ENCODE assay signal across 21 cellular contexts in genomic region chr16:50445603-50446250, GRCh38.
"Had no signal": no experiment of that assay in that cellular context is flagged by ENCODE, and none has a peak within 500 bp of the region (broad histone marks: within the 10 kb centered on the region; RNA-seq: fewer than 3 reads in every experiment).

No MANE protein-coding gene starts in this region.

- H3K27ac ChIP-seq: dorsolateral prefrontal cortex, heart left ventricle, neural progenitor cell, pancreas, prostate gland, suprapubic skin, thyroid gland had no signal

- H3K4me3 Mint-ChIP-seq: naive thymus-derived CD8-positive, alpha-beta T cell; type B pancreatic cell had no signal

- ATAC-seq: heart left ventricle; left colon; naive thymus-derived CD8-positive, alpha-beta T cell; pancreas had no signal

- FAIRE-seq: pancreas, small intestine, urothelium cell line had no signal

- H3K9me3 ChIP-seq: pancreas, prostate gland, suprapubic skin, thyroid gland had no signal

- H3K36me3 ChIP-seq: heart left ventricle, neural progenitor cell, pancreas, prostate gland, suprapubic skin, thyroid gland had no signal

- H3K9me3 Mint-ChIP-seq: type B pancreatic cell had no signal

- H3K4me3 ChIP-seq: dorsolateral prefrontal cortex, heart left ventricle, neural progenitor cell, pancreas, prostate gland, suprapubic skin, thyroid gland had no signal

- H3K4me1 ChIP-seq: heart left ventricle, pancreas, prostate gland, suprapubic skin, thyroid gland had no signal

- H3K27ac Mint-ChIP-seq: naive thymus-derived CD8-positive, alpha-beta T cell; type B pancreatic cell had no signal

- H3K27me3 ChIP-seq: neural progenitor cell, thyroid gland had no signal

- H3K4me2 ChIP-seq: neural progenitor cell had no signal

- H2AFZ ChIP-seq: neural progenitor cell had no signal

- H3K36me3 Mint-ChIP-seq: neural progenitor cell, type B pancreatic cell had no signal

- H3K4me1 Mint-ChIP-seq: naive thymus-derived CD8-positive, alpha-beta T cell had no signal

- DNase-seq: cortex of kidney; effector CD8-positive, alpha-beta T cell; foreskin melanocyte; heart left ventricle; hippocampal formation; left colon; mesendoderm; naive thymus-derived CD8-positive, alpha-beta T cell; occipital lobe; pancreas; retina; small intestine; stimulated activated CD4-positive, alpha-beta T cell treated with anti-CD3 and anti-CD28 coated beads, Interleukin-12 subunit alpha, Interleukin-12 subunit beta, amount 100 ng/mL, for 4 hours; stimulated activated naive CD4-positive, alpha-beta T cell; thyroid gland had no signal
